8 cellular contexts compared by ENCODE assay signal in the genomic region with DNA sequence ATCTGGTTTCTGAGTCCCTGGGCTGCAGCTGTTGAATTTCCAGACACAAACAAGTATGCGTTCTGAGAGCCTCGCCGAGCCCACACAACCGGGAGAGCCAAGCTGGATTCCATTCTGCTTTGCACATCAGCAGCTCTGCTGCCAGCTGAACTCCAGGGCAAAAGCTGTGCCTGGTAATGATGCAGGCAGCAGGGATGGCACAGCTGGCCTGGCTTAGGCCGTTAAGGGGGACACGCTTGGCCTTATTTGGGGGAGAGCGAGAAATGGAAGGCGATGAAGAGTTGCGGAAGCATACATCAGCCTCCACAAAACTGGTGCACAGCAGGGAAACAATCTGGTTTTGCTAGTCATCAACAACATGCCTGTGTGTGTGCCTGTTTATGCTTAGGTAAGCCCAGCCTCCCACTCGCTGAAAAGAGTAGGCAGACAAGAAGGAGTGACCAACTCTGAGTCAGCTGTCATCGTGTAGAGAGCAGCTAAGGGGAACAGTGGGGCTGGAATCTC. TPM values are rescaled to one million over a fixed set of nuclear protein-coding genes. Genes with fewer than 3 reads are reported as not detected.
DNase-seq lines count a peak whose midpoint lies in the region; ATAC-seq, FAIRE-seq and TF ChIP-seq lines count a peak whose summit lies in the region.

No MANE protein-coding gene starts in this region.

- H3K27ac Mint-ChIP-seq in stimulated activated effector memory CD8-positive, alpha-beta T cell treated with anti-CD3 and anti-CD28 coated beads, Interleukin-12 subunit alpha, Interleukin-12 subunit beta, amount 100 ng/mL, for 72 hours, result no peak overlapping the region

- FAIRE-seq in GM12892 (lab: Jason Lieb, UNC), result no peak

- H3K4me1 Mint-ChIP-seq in stimulated activated effector memory CD8-positive, alpha-beta T cell treated with anti-CD3 and anti-CD28 coated beads, Interleukin-12 subunit alpha, Interleukin-12 subunit beta, amount 100 ng/mL, for 72 hours, result peaks cover 20% of the 10 kb centered on the region

- dilution Hi-C loops in mammary epithelial cell (cut with HindIII; ENCODE audit: low sequenced_read_pairs), result no loop called here

- ATAC-seq in stimulated activated effector memory CD8-positive, alpha-beta T cell treated with anti-CD3 and anti-CD28 coated beads, Interleukin-12 subunit alpha, Interleukin-12 subunit beta, amount 100 ng/mL, for 72 hours, result peak; percentile 86

- no TSS peak for BruUV-seq in mammary epithelial cell (replicated peaks; lab: Mats Ljungman, UMichigan)

- CTCF ChIA-PET in mammary epithelial cell (lab: Charles Lee; ENCODE audit: low non-redundant PET), result interaction anchor here (1.0 kb wide), 1 partner anchor 28 kb away, joined by 8 read pairs; no protein-coding TSS in a partner anchor

- no peaks in the 10 kb centered on the region for H3K9me3 ChIP-seq in mammary epithelial cell (replicated peaks; ENCODE audit: insufficient read depth, low read length)

- H3K4me2 ChIP-seq in mammary epithelial cell (ENCODE audit: insufficient read depth, low read depth, low read length), result peak overlapping the region; percentile 69

- no peak for TF ChIP-seq CTCF in mammary epithelial cell (conservative IDR thresholded peaks at IDR 0.05 in 1 of 2, IDR thresholded peaks at IDR 0.05 in 1 of 2; ENCODE audit: extremely low read depth in 1 of 2, insufficient read depth in 1 of 2, low read depth in 1 of 2, low read length in 2 of 2)

- H3K79me2 ChIP-seq in mammary epithelial cell (ENCODE audit: insufficient read depth, low read length), result no peaks in the 10 kb centered on the region

- peak overlapping the region; percentile 67 for H2AFZ ChIP-seq in mammary epithelial cell (ENCODE audit: low read depth, low read length)

- H3K9ac ChIP-seq in mammary epithelial cell (ENCODE audit: insufficient read depth, low read length), result no peak overlapping the region

- DNase-seq in HS-5 (ENCODE audit: low read depth) (peak; percentile 67), mammary epithelial cell (peak; percentile 89), iris pigment epithelial cell (ENCODE audit: low read depth) (peak; percentile 91), GM12892 (ENCODE audit: insufficient read length) (no peak), NCI-H2029 (lab: John Stamatoyannopoulos, UW) (no peak), NCI-H1436 treated with DMSO at 0.1 percent for 48 hours (lab: John Stamatoyannopoulos, UW) (no peak)
- DNase-seq in stimulated activated effector memory CD8-positive, alpha-beta T cell treated with anti-CD3 and anti-CD28 coated beads, Interleukin-12 subunit alpha, Interleukin-12 subunit beta, amount 100 ng/mL, for 72 hours (ENCODE audit: low spot score in 2 of 2), result no peak
- DNase-seq in activated effector memory CD4-positive, alpha-beta T cell treated with Interleukin-2 at 50 U/mL for 16 hours, result no peak

- no peak for TF ChIP-seq POLR2A in GM12892 (IDR thresholded peaks at IDR 0.05; ENCODE audit: low read depth, low read length)

- H4K20me1 ChIP-seq in mammary epithelial cell (ENCODE audit: insufficient read depth, low read length), result no peaks in the 10 kb centered on the region

- 0% methylated on average over 11 of the region's 11 CpGs for WGBS in mammary epithelial cell (ENCODE audit: low coverage, missing lambda C conversion rate)

- H3K4me3 ChIP-seq in mammary epithelial cell (replicated peaks in 1 of 3; ENCODE audit: insufficient read depth in 1 of 3, low read depth in 2 of 3, low read length in 3 of 3), result peak overlapping the region in 2 of 3 experiments; percentile 14 to 17

- H3K36me3 ChIP-seq in mammary epithelial cell (ENCODE audit: insufficient read depth, low read length), result no peaks in the 10 kb centered on the region

- peaks cover 31% of the 10 kb centered on the region for H3K4me1 ChIP-seq in mammary epithelial cell (ENCODE audit: insufficient read depth, low read length)

- H3K4me3 Mint-ChIP-seq in stimulated activated effector memory CD8-positive, alpha-beta T cell treated with anti-CD3 and anti-CD28 coated beads, Interleukin-12 subunit alpha, Interleukin-12 subunit beta, amount 100 ng/mL, for 72 hours, result no peak overlapping the region

- no peak overlapping the region for H3K27ac ChIP-seq in mammary epithelial cell (ENCODE audit: insufficient read depth, low read depth, low read length)

- in situ Hi-C loops in mammary epithelial cell (cut with MboI; ENCODE audit: low sequenced_read_pairs in 2 of 2), result loop anchor here in 1 of 2 donors (25.0 kb wide), 2 partner anchors 191 to 616 kb away; no protein-coding TSS in a partner anchor

- intact Hi-C loops in mammary epithelial cell (cut with micrococcal nuclease), result no loop called here

- no peaks in the 10 kb centered on the region for H3K9me3 Mint-ChIP-seq in stimulated activated effector memory CD8-positive, alpha-beta T cell treated with anti-CD3 and anti-CD28 coated beads, Interleukin-12 subunit alpha, Interleukin-12 subunit beta, amount 100 ng/mL, for 72 hours

- no peaks in the 10 kb centered on the region for H3K27me3 ChIP-seq in mammary epithelial cell (ENCODE audit: insufficient read depth, low read length)

- H3K36me3 Mint-ChIP-seq in stimulated activated effector memory CD8-positive, alpha-beta T cell treated with anti-CD3 and anti-CD28 coated beads, Interleukin-12 subunit alpha, Interleukin-12 subunit beta, amount 100 ng/mL, for 72 hours, result no peaks in the 10 kb centered on the region

RNA-seq across cellular contexts. Expression of a gene that starts 25.1 kb away (rescaled TPM):
- total RNA-seq in mammary epithelial cell, result under 1 TPM in 1 of 2 donors, not detected in 1; 0.17 TPM
- polyA plus RNA-seq in mammary epithelial cell, result not detected
- polyA minus RNA-seq in mammary epithelial cell, result not detected
- polyA plus RNA-seq in GM12892 (2012; ENCODE audit: missing spikeins), result not detected

RNA-seq across cellular contexts. Expression of a gene that starts 45.1 kb away (rescaled TPM):
- total RNA-seq in mammary epithelial cell, result 10 to 100 TPM in 1 of 2 donors, 1 to 10 TPM in 1; 2.4 to 16.5 TPM
- 0.79 TPM for polyA plus RNA-seq in mammary epithelial cell
- polyA minus RNA-seq in mammary epithelial cell, result 1.1 TPM
- polyA plus RNA-seq in GM12892 (2012; ENCODE audit: missing spikeins), result not detected

Comparison
In these comparisons a context has a peak if more than half of its experiments do, and no peak if none do; other contexts are left out.
1. DNase-seq: peak in HS-5 (single experiment), mammary epithelial cell (single experiment) and iris pigment epithelial cell (single experiment); none in stimulated activated effector memory CD8-positive, alpha-beta T cell treated with anti-CD3 and anti-CD28 coated beads, Interleukin-12 subunit alpha, Interleukin-12 subunit beta, amount 100 ng/mL, for 72 hours (0 of 2), GM12892 (single experiment), NCI-H2029 (single experiment), NCI-H1436 treated with DMSO at 0.1 percent for 48 hours (single experiment) and activated effector memory CD4-positive, alpha-beta T cell treated with Interleukin-2 at 50 U/mL for 16 hours (single experiment).